Comparison of ENCODE assay signal across 8 cellular contexts in genomic region chrX:140090800-140091275, GRCh38.
A peak's percentile ranks its signal among the peaks of the same experiment; 100 is the strongest.
DNase-seq lines count a peak whose midpoint lies in the region; ATAC-seq, FAIRE-seq and TF ChIP-seq lines count a peak whose summit lies in the region.

No MANE protein-coding gene starts in this region.

- no peak for TF ChIP-seq RAD21 in A549 (conservative IDR thresholded peaks at IDR 0.05 in 1 of 2, IDR thresholded peaks at IDR 0.05 in 1 of 2)

- H3K4me2 ChIP-seq in A549 = peak overlapping the region; percentile 99

- H3K9me3 ChIP-seq in A549 (no peaks in the 10 kb centered on the region), mesodermal cell (ENCODE audit: control insufficient read depth, low read length) (no peaks in the 10 kb centered on the region)

- TF ChIP-seq POLR2A in A549 (IDR thresholded peaks at IDR 0.05; ENCODE audit: low read length) = no peak

- FAIRE-seq in A549 (lab: Jason Lieb, UNC) = peak; percentile 28

- no peaks in the 10 kb centered on the region for H3K4me1 ChIP-seq in A549
- H3K4me1 ChIP-seq in mesodermal cell (ENCODE audit: control insufficient read depth, insufficient read depth, low read length, poor library complexity, severe bottlenecking) = no peaks in the 10 kb centered on the region

- H3K4me3 ChIP-seq in A549 (peak overlapping the region; percentile 66), astrocyte of the spinal cord (ENCODE audit: low read depth, low read length) (peak overlapping the region; percentile 27), mesodermal cell (ENCODE audit: extremely low read depth, insufficient read depth, low read length, poor library complexity, severe bottlenecking) (peak overlapping the region; percentile 25)

- POLR2A ChIA-PET in A549 (lab: Yijun Ruan, JAX) = no interaction called here

- ATAC-seq in A549 (peak; percentile 37 to 64; a peak in 5 of 6 replicates), GM21786 (IDR thresholded peaks at IDR 0.05; ENCODE audit: unreplicated experiment) (peak; percentile 12)

- in situ Hi-C loops in astrocyte of the spinal cord (cut with HindIII; ENCODE audit: low sequenced_read_pairs) = no loop called here

- no peaks in the 10 kb centered on the region for H3K36me3 ChIP-seq in mesodermal cell (ENCODE audit: control insufficient read depth, insufficient read depth, low read length)

- WGBS in A549 (ENCODE audit: missing lambda C conversion rate) = 12% methylated on average over 18 of the region's 23 CpGs
- WGBS in mesodermal cell (ENCODE audit: insufficient coverage in 2 of 2), 2 experiments = 0% methylated on average over 1 of the region's 23 CpGs; no CpG with 5 or more reads in 1 of the 2 experiments

- TF ChIP-seq CTCF in A549 (IDR thresholded peaks at IDR 0.05) (no peak), astrocyte of the spinal cord (IDR thresholded peaks at IDR 0.05; ENCODE audit: low read depth, low read length) (no peak)

- H3K27ac ChIP-seq in A549 (peak overlapping the region; percentile 35 to 84; a peak in 4 of 6 replicates), mesodermal cell (ENCODE audit: low read depth, low read length, severe bottlenecking) (no peak overlapping the region)

- DNase-seq in A549 (ENCODE audit: low read depth in 1 of 2, low spot score in 1 of 2) = peak in 1 of 2 experiments; percentile 2
- DNase-seq in astrocyte of the spinal cord (ENCODE audit: low read depth, low spot score) = no peak
- no peak for DNase-seq in OCI-M1 (lab: John Stamatoyannopoulos, UW)
- no peak for DNase-seq in activated effector memory CD4-positive, alpha-beta T cell treated with anti-CD3 and anti-CD28 coated beads, Interleukin-2, amount 50 U/mL, for 16 hours
- DNase-seq in DMS79 treated with DMSO at 0.1 percent for 48 hours (lab: John Stamatoyannopoulos, UW) = no peak
- DNase-seq in stimulated activated CD4-positive, alpha-beta T cell treated with anti-CD3 and anti-CD28 coated beads, Interleukin-15, amount 100 ng/mL, for 24 hours = no peak

- no peak for TF ChIP-seq EP300 in A549 (IDR thresholded peaks at IDR 0.05)

- CTCF ChIA-PET in A549 (lab: Yijun Ruan, JAX) = interaction anchor here (0.7 to 1.3 kb wide), 3 partner anchors 10 to 516 kb away, joined by 3 read pairs; no protein-coding TSS in a partner anchor

TF ChIP-seq in A549, 52 proteins besides CTCF, POLR2A, EP300 and RAD21:
- no peak; the same call in 1 of the 2 replicates for TF ChIP-seq CBX8 (IDR thresholded peaks at IDR 0.05)
- peak; percentile 87 for TF ChIP-seq RNF2 (IDR thresholded peaks at IDR 0.05; ENCODE audit: borderline replicate concordance, low read depth)
